In the genomic region with DNA sequence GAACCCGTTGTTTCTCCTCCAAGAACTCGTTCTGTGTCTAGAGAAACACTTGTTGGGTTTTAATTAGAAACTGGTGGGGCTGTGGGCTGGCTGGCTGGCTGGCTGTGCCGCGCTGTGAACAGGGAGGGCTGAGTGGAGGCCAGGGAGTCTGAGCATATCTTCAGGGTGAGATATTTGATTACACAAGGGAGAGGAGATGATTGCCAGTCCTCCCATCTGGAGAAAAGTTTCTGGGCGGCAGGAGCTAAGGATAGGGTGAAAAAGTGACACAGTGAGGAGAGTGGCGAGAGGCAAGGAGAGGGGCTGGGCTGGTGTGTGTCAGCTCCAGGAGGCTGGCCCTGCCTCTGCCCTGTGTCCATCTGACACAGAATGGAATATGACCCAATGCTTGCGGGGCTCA, we compare ENCODE assay signal across 19 cellular contexts.
DNase-seq lines count a peak whose midpoint lies in the region; ATAC-seq and TF ChIP-seq lines count a peak whose summit lies in the region.
"Had no signal": no experiment of that assay in that cellular context is flagged by ENCODE, and none has a peak within 500 bp of the region (broad histone marks: within the 10 kb centered on the region; RNA-seq: fewer than 3 reads in every experiment).

No MANE protein-coding gene starts in this region.

- H3K36me3 ChIP-seq in adipocyte (ENCODE audit: control insufficient read depth, insufficient read depth, low read length, severe bottlenecking) (no peaks in the 10 kb centered on the region), gastrocnemius medialis (no peaks in the 10 kb centered on the region)
- H3K36me3 ChIP-seq: BE2C had no signal

- H3K4me3 ChIP-seq in adipocyte (ENCODE audit: low read length) (no peak overlapping the region), fibroblast of villous mesenchyme (ENCODE audit: low read depth, low read length) (no peak overlapping the region), gastrocnemius medialis (no peak overlapping the region)
- H3K4me3 ChIP-seq: GM12878 had no signal

- H3K4me1 ChIP-seq in adipocyte (ENCODE audit: control insufficient read depth, insufficient read depth, low read length) (peaks cover 17% of the 10 kb centered on the region), gastrocnemius medialis (peaks cover 0 to 4% of the 10 kb centered on the region in 2 donors)
- H3K4me1 ChIP-seq: BE2C had no signal

- H3K27me3 ChIP-seq in adipocyte (replicated peaks; ENCODE audit: control insufficient read depth, insufficient read depth, low read length) (no peaks in the 10 kb centered on the region), gastrocnemius medialis (no peaks in the 10 kb centered on the region)
- H3K27me3 ChIP-seq: BE2C, foreskin keratinocyte had no signal

- in situ Hi-C loops in gastrocnemius medialis (cut with MboI; ENCODE audit: low sequenced_read_pairs in 4 of 4): no loop called here

- DNase-seq in ELR (ENCODE audit: low read depth) (peak; percentile 52), adipocyte (ENCODE audit: low read depth) (peak; percentile 83), fibroblast of villous mesenchyme (ENCODE audit: low read depth) (peak; percentile 91), gastrocnemius medialis (no peak), NCI-H2081 (lab: John Stamatoyannopoulos, UW) (no peak), NCI-H1417 treated with DMSO at 0.1 percent for 48 hours (lab: John Stamatoyannopoulos, UW) (no peak), NCI-H748 (lab: John Stamatoyannopoulos, UW; ENCODE audit: unreplicated experiment) (no peak)
- no peak for DNase-seq in stimulated activated CD4-positive, alpha-beta T cell treated with anti-CD3 and anti-CD28 coated beads, Interleukin-12 subunit alpha, Interleukin-12 subunit beta, amount 100 ng/mL, for 4 hours
- DNase-seq: activated CD4-positive, CD25-positive, alpha-beta regulatory T cell treated with anti-CD3 and anti-CD28 coated beads, Interleukin-2, amount 50 U/mL, for 72 hours; activated naive CD8-positive, alpha-beta T cell treated with anti-CD3 and anti-CD28 coated beads, Interleukin-2, amount 10 ng/mL, durations not matched to agents 7 days and 5 days; BE2C; cortex of kidney; DMS53; foreskin keratinocyte; islet precursor cell; NCI-H1092 treated with DMSO at 0.1 percent for 48 hours; NCI-H510A treated with DMSO at 0.1 percent for 48 hours; T-helper 1 cell had no signal

- TF ChIP-seq CTCF in fibroblast of villous mesenchyme (IDR thresholded peaks at IDR 0.05; ENCODE audit: insufficient read depth, low read depth, low read length) (no peak), gastrocnemius medialis (IDR thresholded peaks at IDR 0.05 in 4 of 5, conservative IDR thresholded peaks at IDR 0.05 in 1 of 5) (no peak)

- TF ChIP-seq POLR2A in gastrocnemius medialis (IDR thresholded peaks at IDR 0.05): no peak

- intact Hi-C loops in gastrocnemius medialis (cut with DNase I; ENCODE audit: low total_unique reads): no loop called here

- H3K9me3 ChIP-seq in adipocyte (ENCODE audit: control insufficient read depth, low read length) (peaks cover 4% of the 10 kb centered on the region), gastrocnemius medialis (no peaks in the 10 kb centered on the region)

- ATAC-seq in gastrocnemius medialis: peak; percentile 33 to 47
- ATAC-seq: foreskin keratinocyte, GM12878 had no signal

- H3K9ac ChIP-seq in adipocyte (ENCODE audit: low read length): no peak overlapping the region

- H3K27ac ChIP-seq in gastrocnemius medialis: no peak overlapping the region
- H3K27ac ChIP-seq: foreskin keratinocyte had no signal

Comparison
In these comparisons a context has a peak if more than half of its experiments do, and no peak if none do; other contexts are left out.
1. DNase-seq: peak in ELR (single experiment), adipocyte (single experiment) and fibroblast of villous mesenchyme (single experiment); none in gastrocnemius medialis (0 of 2), NCI-H2081 (0 of 2), stimulated activated CD4-positive, alpha-beta T cell treated with anti-CD3 and anti-CD28 coated beads, Interleukin-12 subunit alpha, Interleukin-12 subunit beta, amount 100 ng/mL, for 4 hours (single experiment), NCI-H1417 treated with DMSO at 0.1 percent for 48 hours (single experiment) and NCI-H748 (single experiment).